In genomic region chr19:8366961-8367326, GRCh38 we compare ENCODE assay signal across 11 cellular contexts. TPM values are rescaled to one million over a fixed set of nuclear protein-coding genes. Genes with fewer than 3 reads are reported as not detected.
DNase-seq lines count a peak whose midpoint lies in the region; ATAC-seq and TF ChIP-seq lines count a peak whose summit lies in the region.
"Had no signal": no experiment of that assay in that cellular context is flagged by ENCODE, and none has a peak within 500 bp of the region (broad histone marks: within the 10 kb centered on the region; RNA-seq: fewer than 3 reads in every experiment).

No MANE protein-coding gene starts in this region.

- H3K9me3 ChIP-seq in breast epithelium (no peaks in the 10 kb centered on the region), iPS-18c (ENCODE audit: control insufficient read depth, insufficient read depth, low read length) (no peaks in the 10 kb centered on the region)

- peak overlapping the region; percentile 81 to 93 for H3K27ac ChIP-seq in breast epithelium

- POLR2A ChIA-PET in HEK293T (lab: Yijun Ruan, JAX), result interaction anchor here (1.4 kb wide), 1 partner anchor 23 kb away, joined by 4 read pairs; the partner anchor contains the start of gene RAB11B
- POLR2A ChIA-PET in T-cell (lab: Charles Lee), result interaction anchor here in 1 of 2 donors (0.5 kb wide), 1 partner anchor 23 kb away, joined by 8 read pairs; the partner anchor contains the start of gene RAB11B

- peaks cover 30% of the 10 kb centered on the region for H3K4me1 Mint-ChIP-seq in stimulated activated effector memory CD8-positive, alpha-beta T cell treated with anti-CD3 and anti-CD28 coated beads, Interleukin-12 subunit alpha, Interleukin-12 subunit beta, amount 100 ng/mL, for 72 hours
- peaks cover 27% of the 10 kb centered on the region for H3K4me1 Mint-ChIP-seq in CD14-positive monocyte
- peaks cover 6 to 15% (median 12%) of the 10 kb centered on the region in 3 donors for H3K4me1 Mint-ChIP-seq in T-cell

- CTCF ChIA-PET in HEK293T (lab: Yijun Ruan, JAX) (interaction anchor here (1.3 kb wide), 1 partner anchor 13 kb away, joined by 5 read pairs; no protein-coding TSS in a partner anchor), T-cell (lab: Charles Lee) (no interaction called here)

- ATAC-seq in stimulated activated effector memory CD8-positive, alpha-beta T cell treated with anti-CD3 and anti-CD28 coated beads, Interleukin-12 subunit alpha, Interleukin-12 subunit beta, amount 100 ng/mL, for 72 hours, result no peak
- no peak for ATAC-seq in T-cell (replicated peaks in 1 of 4)

- H3K27me3 Mint-ChIP-seq in CD14-positive monocyte (ENCODE audit: low read depth in 3 of 3) (peaks cover 64 to 72% (median 66%) of the 10 kb centered on the region in 3 donors), T-cell (peaks cover 26 to 52% of the 10 kb centered on the region in 2 donors)

- DNase-seq in HEK293T (ENCODE audit: extremely low spot score), result peak; percentile 5
- DNase-seq in breast epithelium (ENCODE audit: low spot score in 2 of 2), result no peak
- no peak for DNase-seq in stimulated activated effector memory CD8-positive, alpha-beta T cell treated with anti-CD3 and anti-CD28 coated beads, Interleukin-12 subunit alpha, Interleukin-12 subunit beta, amount 100 ng/mL, for 72 hours (ENCODE audit: low spot score in 2 of 2)
- DNase-seq in GM19240 (ENCODE audit: insufficient read length, low spot score), result no peak
- DNase-seq in CD14-positive monocyte (ENCODE audit: low spot score), result no peak
- DNase-seq in T-cell, result no peak
- DNase-seq in SKM-1 treated with dmso at 0.1 percent for 144 hours (lab: John Stamatoyannopoulos, UW; ENCODE audit: unreplicated experiment), result no peak
- DNase-seq: effector memory CD4-positive, alpha-beta T cell had no signal

- peaks cover 83% of the 10 kb centered on the region for H3K36me3 Mint-ChIP-seq in stimulated activated effector memory CD8-positive, alpha-beta T cell treated with anti-CD3 and anti-CD28 coated beads, Interleukin-12 subunit alpha, Interleukin-12 subunit beta, amount 100 ng/mL, for 72 hours
- H3K36me3 Mint-ChIP-seq in CD14-positive monocyte (peaks cover 0 to 1% of the 10 kb centered on the region in 2 donors), T-cell (no peaks in the 10 kb centered on the region)

- no peaks in the 10 kb centered on the region for H3K9me3 Mint-ChIP-seq in stimulated activated effector memory CD8-positive, alpha-beta T cell treated with anti-CD3 and anti-CD28 coated beads, Interleukin-12 subunit alpha, Interleukin-12 subunit beta, amount 100 ng/mL, for 72 hours
- H3K9me3 Mint-ChIP-seq in CD14-positive monocyte, result peaks cover 0 to 13% (median 4%) of the 10 kb centered on the region in 7 donors
- H3K9me3 Mint-ChIP-seq in T-cell, result no peaks in the 10 kb centered on the region

- no peaks in the 10 kb centered on the region for H3K27me3 ChIP-seq in breast epithelium

- no peak overlapping the region for H3K27ac Mint-ChIP-seq in stimulated activated effector memory CD8-positive, alpha-beta T cell treated with anti-CD3 and anti-CD28 coated beads, Interleukin-12 subunit alpha, Interleukin-12 subunit beta, amount 100 ng/mL, for 72 hours
- H3K27ac Mint-ChIP-seq in CD14-positive monocyte (peak overlapping the region in 1 of 7 donors; percentile 57), T-cell (no peak overlapping the region)

- TF ChIP-seq POLR2A in breast epithelium (IDR thresholded peaks at IDR 0.05), result no peak

- peaks cover 11 to 28% of the 10 kb centered on the region in 2 donors for H3K4me1 ChIP-seq in breast epithelium

- peak overlapping the region; percentile 94 for H3K4me3 Mint-ChIP-seq in stimulated activated effector memory CD8-positive, alpha-beta T cell treated with anti-CD3 and anti-CD28 coated beads, Interleukin-12 subunit alpha, Interleukin-12 subunit beta, amount 100 ng/mL, for 72 hours
- H3K4me3 Mint-ChIP-seq in CD14-positive monocyte (no peak overlapping the region), T-cell (no peak overlapping the region)

- intact Hi-C loops in breast epithelium (cut with DNase I; ENCODE audit: low total_unique reads), result no loop called here
- intact Hi-C loops in CD14-positive monocyte (cut with micrococcal nuclease), result no loop called here

- H3K36me3 ChIP-seq in breast epithelium, result no peaks in the 10 kb centered on the region

- TF ChIP-seq CTCF in breast epithelium (IDR thresholded peaks at IDR 0.05) (no peak), CD14-positive monocyte (IDR thresholded peaks at IDR 0.05) (no peak)

- H3K4me3 ChIP-seq in breast epithelium (peak overlapping the region; percentile 65 to 99 (median 73)), iPS-18c (ENCODE audit: insufficient read depth, low read depth, low read length) (peak overlapping the region; percentile 26)

TF ChIP-seq in HEK293T, 16 proteins besides CTCF, POLR2A, EP300 and RAD21:
- no peak for TF ChIP-seq FOXM1 (IDR thresholded peaks at IDR 0.05; ENCODE audit: borderline replicate concordance)
- TF ChIP-seq ARNT (IDR thresholded peaks at IDR 0.05), result no peak
- no peak for TF ChIP-seq ELF4 (IDR thresholded peaks at IDR 0.05)
- no peak for TF ChIP-seq FOXA1 (IDR thresholded peaks at IDR 0.05)
- TF ChIP-seq TARDBP (IDR thresholded peaks at IDR 0.05), result no peak
- TF ChIP-seq FOXK2 (IDR thresholded peaks at IDR 0.05), result no peak
- no peak for TF ChIP-seq L3MBTL2 (conservative IDR thresholded peaks at IDR 0.05)
- no peak for TF ChIP-seq HDGF (IDR thresholded peaks at IDR 0.05; ENCODE audit: borderline replicate concordance)
- TF ChIP-seq SUZ12 (IDR thresholded peaks at IDR 0.05), result no peak
- TF ChIP-seq NFRKB (IDR thresholded peaks at IDR 0.05), result no peak
- no peak for TF ChIP-seq PKNOX1 (IDR thresholded peaks at IDR 0.05)
- TF ChIP-seq CTBP1 (IDR thresholded peaks at IDR 0.05; ENCODE audit: borderline replicate concordance), result no peak
- no peak for TF ChIP-seq LEF1 (IDR thresholded peaks at IDR 0.05; ENCODE audit: borderline replicate concordance)
- no peak for TF ChIP-seq BHLHE40 (IDR thresholded peaks at IDR 0.05; ENCODE audit: borderline replicate concordance)
- no peak for TF ChIP-seq ZNF384 (IDR thresholded peaks at IDR 0.05)

RNA-seq across cellular contexts. Expression of gene ANGPTL4, which starts 3.0 kb away (rescaled TPM):
- total RNA-seq in breast epithelium (100 to 1,000 TPM in 2 of 3 donors, 10 to 100 TPM in 1; 90.9 to 186 (median 118) TPM), T-cell (under 1 TPM in 2 of 5 donors, not detected in 3; 0.18 to 0.19 TPM)
- not detected for polyA plus RNA-seq in CD14-positive monocyte
- total RNA-seq: HT1080 had no signal
- polyA plus RNA-seq: neural cell had no signal

RNA-seq across cellular contexts. Expression of gene RAB11B, which starts 23.2 kb away (rescaled TPM):
- total RNA-seq in breast epithelium (10 to 100 TPM; 39.5 to 57.7 (median 41.3) TPM), T-cell (100 to 1,000 TPM in 3 of 5 donors, 10 to 100 TPM in 2; 87.5 to 125 (median 116) TPM)
- 10 to 100 TPM; 36.5 to 45.4 TPM for polyA plus RNA-seq in CD14-positive monocyte

RNA-seq across cellular contexts. Expression of gene KANK3, which starts 23.9 kb away (rescaled TPM):
- total RNA-seq in breast epithelium, result 10 to 100 TPM in 1 of 3 donors, 1 to 10 TPM in 2; 5.6 to 26.2 (median 7.8) TPM
- polyA plus RNA-seq in CD14-positive monocyte, result not detected
- 1 to 10 TPM in 4 of 5 donors, under 1 TPM in 1; 0.88 to 5.5 (median 4.4) TPM for total RNA-seq in T-cell
- total RNA-seq: HT1080 had no signal

RNA-seq across cellular contexts. Expression of gene RPS28, which starts 45.6 kb away (rescaled TPM):
- total RNA-seq in breast epithelium, result 1,000 to 10,000 TPM in 1 of 3 donors, 100 to 1,000 TPM in 2; 676 to 1,337 (median 789) TPM
- 1,000 to 10,000 TPM in 1 of 2 donors, 100 to 1,000 TPM in 1; 984 to 1,104 TPM for polyA plus RNA-seq in CD14-positive monocyte
- total RNA-seq in T-cell, result 1,000 to 10,000 TPM; 2,995 to 3,551 (median 3,317) TPM

RNA-seq across cellular contexts. Expression of gene NDUFA7, which starts 45.8 kb away (rescaled TPM):
- total RNA-seq in breast epithelium (10 to 100 TPM; 23.2 to 27.5 (median 25.8) TPM), T-cell (10 to 100 TPM; 24.5 to 44.7 (median 32.8) TPM)
- 100 to 1,000 TPM; 133 to 153 TPM for polyA plus RNA-seq in CD14-positive monocyte

Comparison
In these comparisons a context has a peak if more than half of its experiments do, and no peak if none do; other contexts are left out.
1. RNA of gene ANGPTL4, which starts 3.0 kb away (total RNA-seq): 90.9 to 186 TPM in breast epithelium; 0.18 to 0.19 TPM in T-cell; every median in the first group is over 10 times any median in the second.